In genomic region chr15:83206971-83207621, GRCh38 we compare ENCODE assay signal across 8 cellular contexts. TPM values are rescaled to one million over a fixed set of nuclear protein-coding genes. Genes with fewer than 3 reads are reported as not detected.
DNase-seq lines count a peak whose midpoint lies in the region; ATAC-seq, FAIRE-seq and TF ChIP-seq lines count a peak whose summit lies in the region.

No MANE protein-coding gene starts in this region.

- peak overlapping the region; percentile 75 for H3K4me3 ChIP-seq in AG04449 (ENCODE audit: low read depth, low read length)

- no peaks in the 10 kb centered on the region for H3K27me3 Mint-ChIP-seq in nephron progenitor cell (ENCODE audit: low read depth, poor library complexity)

- no peaks in the 10 kb centered on the region for H3K9me3 Mint-ChIP-seq in nephron progenitor cell

- peaks cover under 1% of the 10 kb centered on the region for H3K36me3 Mint-ChIP-seq in nephron progenitor cell (ENCODE audit: low read depth)

- CTCF ChIA-PET in AG04449 (lab: Yijun Ruan, JAX): interaction anchor here (1.0 to 5.9 kb wide), 4 partner anchors 41 to 228 kb away, joined by 3 to 26 read pairs (median 4); partner anchors contain the start of gene C15orf40

- ATAC-seq in GM18502 (IDR thresholded peaks at IDR 0.05; ENCODE audit: poor library complexity, unreplicated experiment) (peak; percentile 36), HG03439 (IDR thresholded peaks at IDR 0.05; ENCODE audit: unreplicated experiment) (no peak)

- POLR2A ChIA-PET in AG04449 (lab: Yijun Ruan, JAX): interaction anchor here (1.5 to 1.8 kb wide), 2 partner anchors 140 to 196 kb away, joined by 5 to 6 read pairs; partner anchors contain the start of genes BTBD1 and C15orf40

- peaks cover 44% of the 10 kb centered on the region for H3K4me1 Mint-ChIP-seq in nephron progenitor cell

- H3K27ac Mint-ChIP-seq in nephron progenitor cell: no peak overlapping the region

- H3K4me3 Mint-ChIP-seq in nephron progenitor cell: peak overlapping the region; percentile 98

- DNase-seq in AG04449 (ENCODE audit: low read depth, low spot score): no peak
- peak; percentile 11 for DNase-seq in HTR-8/SVneo (ENCODE audit: insufficient read length, low spot score)
- peak; percentile 15 for DNase-seq in activated gamma-delta T cell treated with Interleukin-2 at 50 U/mL for 16 hours
- peak; percentile 66 to 76 for DNase-seq in frontal cortex (ENCODE audit: low spot score in 2 of 2)
- DNase-seq in nephron progenitor cell: peak; percentile 71
- DNase-seq in dedifferentiated amniotic fluid mesenchymal stem cell (ENCODE audit: extremely low spot score): no peak

- TF ChIP-seq CTCF in AG04449 (IDR thresholded peaks at IDR 0.05; ENCODE audit: insufficient read depth, low read length, missing control alignments): no peak
- no peak for TF ChIP-seq CTCF in nephron progenitor cell (IDR thresholded peaks at IDR 0.05)

- FAIRE-seq in HTR-8/SVneo (lab: Jason Lieb, UNC) (no peak), frontal cortex (lab: Jason Lieb, UNC) (no peak)

RNA-seq across cellular contexts. Expression of gene HDGFL3, which starts 0.5 kb away (rescaled TPM):
- total RNA-seq in frontal cortex: 135 TPM

Comparison
In these comparisons a context has a peak if more than half of its experiments do, and no peak if none do; other contexts are left out.
1. DNase-seq: peak in HTR-8/SVneo (single experiment), activated gamma-delta T cell treated with Interleukin-2 at 50 U/mL for 16 hours (single experiment), frontal cortex (2 of 2) and nephron progenitor cell (single experiment); none in AG04449 (single experiment) and dedifferentiated amniotic fluid mesenchymal stem cell (single experiment).